In genomic region chr18:9466911-9467310, GRCh38 we compare ENCODE assay signal across 27 cellular contexts.
"Had no signal": no experiment of that assay in that cellular context is flagged by ENCODE, and none has a peak within 500 bp of the region (broad histone marks: within the 10 kb centered on the region; RNA-seq: fewer than 3 reads in every experiment).

No MANE protein-coding gene starts in this region.

- H3K27ac ChIP-seq: ascending aorta, heart left ventricle, neural progenitor cell, parathyroid adenoma, psoas muscle, right atrium auricular region, spleen, tibial nerve, WERI-Rb-1 had no signal

- H3K9ac ChIP-seq: neural progenitor cell, parathyroid adenoma had no signal

- H3K4me3 ChIP-seq: ascending aorta, heart left ventricle, neural progenitor cell, psoas muscle, right atrium auricular region, spleen, tibial nerve had no signal

- H3K36me3 ChIP-seq: ascending aorta, heart left ventricle, neural progenitor cell, right atrium auricular region, spleen, tibial nerve, WERI-Rb-1 had no signal

- H3K4me1 ChIP-seq: ascending aorta, heart left ventricle, neural progenitor cell, parathyroid adenoma, psoas muscle, right atrium auricular region, spleen, tibial nerve had no signal

- ATAC-seq: activated CD4-positive, CD25-positive, alpha-beta regulatory T cell treated with anti-CD3 and anti-CD28 coated beads, Interleukin-2, amount 50 U/mL, for 24 hours; heart left ventricle; left colon; natural killer cell; psoas muscle had no signal

- DNase-seq: activated CD4-positive, alpha-beta T cell treated with anti-CD3 and anti-CD28 coated beads for 48 hours; activated CD4-positive, alpha-beta T cell treated with anti-CD3 and anti-CD28 coated beads, Interleukin-2, amount 50 U/mL, for 48 hours; activated CD8-positive, alpha-beta memory T cell treated with anti-CD3 and anti-CD28 coated beads for 24 hours; activated effector memory CD4-positive, alpha-beta T cell treated with anti-CD3 and anti-CD28 coated beads, Interleukin-2, amount 50 U/mL, for 16 hours; activated naive CD4-positive, alpha-beta T cell treated with anti-CD3 and anti-CD28 coated beads for 36 hours; activated naive CD8-positive, alpha-beta T cell treated with anti-CD3 and anti-CD28 coated beads, Interleukin-2, amount 10 ng/mL, durations not matched to agents 7 days and 5 days; activated T-cell treated with anti-CD3 and anti-CD28 coated beads, Interleukin-2, amount 50 U/mL, for 1 hour; cortex of kidney; heart left ventricle; hypothalamus; immature natural killer cell; kidney; left colon; midbrain; natural killer cell; occipital lobe; psoas muscle; spleen; stimulated activated naive CD4-positive, alpha-beta T cell treated with Interleukin-2 at 50 U/mL for 16 hours; T-helper 1 cell; WERI-Rb-1 had no signal

- H3K27me3 ChIP-seq: ascending aorta, heart left ventricle, neural progenitor cell, right atrium auricular region, spleen, tibial nerve had no signal

- H2AFZ ChIP-seq: neural progenitor cell, parathyroid adenoma had no signal

- H3K4me2 ChIP-seq: neural progenitor cell had no signal

- H3K79me2 ChIP-seq: parathyroid adenoma had no signal
